ENCODE assay signal across 33 cellular contexts in the genomic region with DNA sequence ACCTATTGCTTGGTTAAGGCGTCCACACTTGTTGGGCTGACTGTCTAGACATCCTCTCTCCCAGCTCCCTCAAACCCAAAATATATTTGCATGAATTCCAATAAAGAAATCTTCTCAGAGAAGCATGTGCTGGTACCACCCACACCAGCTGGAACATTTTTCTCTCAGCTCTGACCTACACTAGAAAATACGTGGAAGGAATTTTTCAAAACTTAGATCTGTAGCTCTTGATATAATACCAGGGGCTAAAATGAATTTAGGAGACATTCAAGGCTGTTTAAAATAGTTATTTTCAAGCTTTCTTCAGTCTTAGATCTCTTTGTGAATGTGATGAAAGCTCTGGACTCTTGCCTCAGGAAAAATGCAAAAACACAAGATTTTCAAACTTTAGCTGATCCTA.
"Had no signal": no experiment of that assay in that cellular context is flagged by ENCODE, and none has a peak within 500 bp of the region (broad histone marks: within the 10 kb centered on the region; RNA-seq: fewer than 3 reads in every experiment).

No MANE protein-coding gene starts in this region.

- H3K27me3 ChIP-seq: ascending aorta, brain microvascular endothelial cell, colonic mucosa, esophagus squamous epithelium, gastroesophageal sphincter had no signal

- H3K4me1 Mint-ChIP-seq: activated CD4-positive, alpha-beta T cell treated with anti-CD3 and anti-CD28 coated beads for 36 hours; activated CD4-positive, alpha-beta T cell treated with anti-CD3 and anti-CD28 coated beads, Interleukin-2, amount 10 ng/mL, durations not matched to agents 24 days and 14 days; activated CD8-positive, alpha-beta memory T cell treated with anti-CD3 and anti-CD28 coated beads, Interleukin-2, amount 10 ng/mL, durations not matched to agents 7 days and 5 days; activated naive CD4-positive, alpha-beta T cell treated with anti-CD3 and anti-CD28 coated beads, Interleukin-2, amount 50 U/mL, for 24 hours; activated naive CD8-positive, alpha-beta T cell treated with anti-CD3 and anti-CD28 coated beads for 36 hours; activated naive CD8-positive, alpha-beta T cell treated with anti-CD3 and anti-CD28 coated beads, Interleukin-2, amount 50 U/mL, for 24 hours; central memory CD8-positive, alpha-beta T cell; T-helper 17 cell had no signal

- H3K4me3 Mint-ChIP-seq: activated B cell treated with CpG ODN at 0.5 μM for 24 hours; activated CD4-positive, alpha-beta memory T cell treated with anti-CD3 and anti-CD28 coated beads for 36 hours; activated CD4-positive, alpha-beta T cell treated with anti-CD3 and anti-CD28 coated beads for 36 hours; activated CD4-positive, alpha-beta T cell treated with anti-CD3 and anti-CD28 coated beads, Interleukin-2, amount 10 ng/mL, durations not matched to agents 24 days and 14 days; activated CD8-positive, alpha-beta memory T cell treated with anti-CD3 and anti-CD28 coated beads, Interleukin-2, amount 10 ng/mL, durations not matched to agents 7 days and 5 days; activated CD8-positive, alpha-beta T cell treated with anti-CD3 and anti-CD28 coated beads, Interleukin-2, amount 10 ng/mL, durations not matched to agents 7 days and 5 days; activated naive CD4-positive, alpha-beta T cell treated with anti-CD3 and anti-CD28 coated beads for 36 hours; activated naive CD4-positive, alpha-beta T cell treated with anti-CD3 and anti-CD28 coated beads, Interleukin-2, amount 50 U/mL, for 24 hours; activated naive CD8-positive, alpha-beta T cell treated with anti-CD3 and anti-CD28 coated beads for 36 hours; activated naive CD8-positive, alpha-beta T cell treated with anti-CD3 and anti-CD28 coated beads, Interleukin-2, amount 50 U/mL, for 24 hours; activated T-helper 1 cell treated with anti-CD3 and anti-CD28 coated beads, Interleukin-12 subunit alpha, Interleukin-12 subunit beta, Interleukin-2, Interleukin-4 antibody, amounts not matched to agents 30 ng/mL and 10 ng/mL and 1 ng/mL, durations not matched to agents 14 hours and 24 hours and 36 hours; central memory CD8-positive, alpha-beta T cell; T-helper 17 cell; T-helper 2 cell treated with Interferon-gamma antibody and Interleukin-4, amounts not matched to agents 5 μg/mL and 100 μg/mL, for 36 hours had no signal

- H3K4me1 ChIP-seq: colonic mucosa had no signal

- H3K36me3 Mint-ChIP-seq: activated CD4-positive, alpha-beta memory T cell treated with anti-CD3 and anti-CD28 coated beads for 36 hours; activated CD8-positive, alpha-beta memory T cell treated with anti-CD3 and anti-CD28 coated beads, Interleukin-2, amount 10 ng/mL, durations not matched to agents 7 days and 5 days; activated naive CD4-positive, alpha-beta T cell treated with anti-CD3 and anti-CD28 coated beads, Interleukin-2, amount 50 U/mL, for 24 hours; activated naive CD8-positive, alpha-beta T cell treated with anti-CD3 and anti-CD28 coated beads for 36 hours had no signal

- H3K27me3 Mint-ChIP-seq: activated B cell treated with CpG ODN at 0.5 μM for 24 hours; activated CD4-positive, alpha-beta memory T cell treated with anti-CD3 and anti-CD28 coated beads for 36 hours; activated CD4-positive, alpha-beta T cell treated with anti-CD3 and anti-CD28 coated beads for 36 hours; activated CD4-positive, alpha-beta T cell treated with anti-CD3 and anti-CD28 coated beads, Interleukin-2, amount 10 ng/mL, durations not matched to agents 24 days and 14 days; activated CD8-positive, alpha-beta memory T cell treated with anti-CD3 and anti-CD28 coated beads, Interleukin-2, amount 10 ng/mL, durations not matched to agents 7 days and 5 days; activated naive CD4-positive, alpha-beta T cell treated with anti-CD3 and anti-CD28 coated beads, Interleukin-2, amount 50 U/mL, for 24 hours; activated naive CD8-positive, alpha-beta T cell treated with anti-CD3 and anti-CD28 coated beads for 36 hours; activated naive CD8-positive, alpha-beta T cell treated with anti-CD3 and anti-CD28 coated beads, Interleukin-2, amount 50 U/mL, for 24 hours; central memory CD8-positive, alpha-beta T cell; T-helper 17 cell had no signal

- H3K4me3 ChIP-seq: ascending aorta, colonic mucosa, esophagus squamous epithelium, gastroesophageal sphincter had no signal

- FAIRE-seq: bronchial epithelial cell, endometrium, endothelial cell of umbilical vein had no signal

- H3K9me3 Mint-ChIP-seq: activated CD4-positive, alpha-beta memory T cell treated with anti-CD3 and anti-CD28 coated beads for 36 hours; activated CD4-positive, alpha-beta T cell treated with anti-CD3 and anti-CD28 coated beads, Interleukin-2, amount 10 ng/mL, durations not matched to agents 24 days and 14 days; activated naive CD4-positive, alpha-beta T cell treated with anti-CD3 and anti-CD28 coated beads for 36 hours; activated naive CD4-positive, alpha-beta T cell treated with anti-CD3 and anti-CD28 coated beads, Interleukin-2, amount 50 U/mL, for 24 hours; activated naive CD8-positive, alpha-beta T cell treated with anti-CD3 and anti-CD28 coated beads for 36 hours; activated naive CD8-positive, alpha-beta T cell treated with anti-CD3 and anti-CD28 coated beads, Interleukin-2, amount 50 U/mL, for 24 hours; activated T-helper 1 cell treated with anti-CD3 and anti-CD28 coated beads, Interleukin-12 subunit alpha, Interleukin-12 subunit beta, Interleukin-2, Interleukin-4 antibody, amounts not matched to agents 30 ng/mL and 10 ng/mL and 1 ng/mL, durations not matched to agents 14 hours and 24 hours and 36 hours; activated T-helper 2 cell treated with anti-CD3 and anti-CD28 coated beads, Interferon-gamma antibody, Interleukin-2, Interleukin-4, amounts not matched to agents 10 μg/mL and 5 μg/mL and 100 μg/mL, durations not matched to agents 14 hours and 24 hours and 36 hours; T-helper 2 cell treated with Interferon-gamma antibody and Interleukin-4, amounts not matched to agents 5 μg/mL and 100 μg/mL, for 36 hours had no signal

- H3K36me3 ChIP-seq: ascending aorta, brain microvascular endothelial cell, colonic mucosa, esophagus squamous epithelium, gastroesophageal sphincter, WERI-Rb-1 had no signal

- H3K9me3 ChIP-seq: colonic mucosa, esophagus squamous epithelium, gastroesophageal sphincter had no signal

- DNase-seq: activated B cell treated with CpG ODN at 0.5 μM for 24 hours; activated CD4-positive, alpha-beta memory T cell treated with anti-CD3 and anti-CD28 coated beads for 36 hours; activated CD4-positive, alpha-beta T cell treated with anti-CD3 and anti-CD28 coated beads for 36 hours; activated CD4-positive, alpha-beta T cell treated with anti-CD3 and anti-CD28 coated beads, Interleukin-2, amount 10 ng/mL, durations not matched to agents 24 days and 14 days; activated CD8-positive, alpha-beta memory T cell treated with anti-CD3 and anti-CD28 coated beads, Interleukin-2, amount 10 ng/mL, durations not matched to agents 7 days and 5 days; activated CD8-positive, alpha-beta memory T cell treated with anti-CD3 and anti-CD28 coated beads, Interleukin-2, amount 50 U/mL, for 4 hours; activated CD8-positive, alpha-beta T cell treated with anti-CD3 and anti-CD28 coated beads, Interleukin-2, amount 10 ng/mL, durations not matched to agents 7 days and 5 days; activated effector memory CD4-positive, alpha-beta T cell treated with anti-CD3 and anti-CD28 coated beads, Interleukin-2, amount 50 U/mL, for 16 hours; activated naive CD4-positive, alpha-beta T cell treated with anti-CD3 and anti-CD28 coated beads for 36 hours; activated naive CD8-positive, alpha-beta T cell treated with anti-CD3 and anti-CD28 coated beads for 36 hours; activated naive CD8-positive, alpha-beta T cell treated with anti-CD3 and anti-CD28 coated beads, Interleukin-2, amount 50 U/mL, for 24 hours; activated T-cell treated with anti-CD3 and anti-CD28 coated beads, Interleukin-2, amount 50 U/mL, for 1 hour; activated T-cell treated with anti-CD3 and anti-CD28 coated beads, Interleukin-2, amount 50 U/mL, for 48 hours; brain microvascular endothelial cell; colonic mucosa; effector CD8-positive, alpha-beta T cell; esophagus squamous epithelium; foreskin melanocyte; T-helper 1 cell; T-helper 17 cell; T1000; WERI-Rb-1 had no signal

- ATAC-seq: activated CD4-positive, alpha-beta T cell treated with anti-CD3 and anti-CD28 coated beads for 36 hours; activated CD4-positive, CD25-positive, alpha-beta regulatory T cell treated with anti-CD3 and anti-CD28 coated beads, Interleukin-2, amount 50 U/mL, for 24 hours; activated CD8-positive, alpha-beta memory T cell treated with anti-CD3 and anti-CD28 coated beads, Interleukin-2, amount 10 ng/mL, durations not matched to agents 7 days and 5 days; activated CD8-positive, alpha-beta T cell treated with anti-CD3 and anti-CD28 coated beads, Interleukin-2, amount 10 ng/mL, durations not matched to agents 7 days and 5 days; activated naive CD8-positive, alpha-beta T cell treated with anti-CD3 and anti-CD28 coated beads, Interleukin-2, amount 50 U/mL, for 24 hours; T-helper 17 cell had no signal

- H3K27ac Mint-ChIP-seq: activated B cell treated with CpG ODN at 0.5 μM for 24 hours; activated CD4-positive, alpha-beta memory T cell treated with anti-CD3 and anti-CD28 coated beads for 36 hours; activated CD4-positive, alpha-beta T cell treated with anti-CD3 and anti-CD28 coated beads for 36 hours; activated CD4-positive, alpha-beta T cell treated with anti-CD3 and anti-CD28 coated beads, Interleukin-2, amount 10 ng/mL, durations not matched to agents 24 days and 14 days; activated CD8-positive, alpha-beta memory T cell treated with anti-CD3 and anti-CD28 coated beads, Interleukin-2, amount 10 ng/mL, durations not matched to agents 7 days and 5 days; activated CD8-positive, alpha-beta T cell treated with anti-CD3 and anti-CD28 coated beads, Interleukin-2, amount 10 ng/mL, durations not matched to agents 7 days and 5 days; activated naive CD4-positive, alpha-beta T cell treated with anti-CD3 and anti-CD28 coated beads for 36 hours; activated naive CD4-positive, alpha-beta T cell treated with anti-CD3 and anti-CD28 coated beads, Interleukin-2, amount 50 U/mL, for 24 hours; activated naive CD8-positive, alpha-beta T cell treated with anti-CD3 and anti-CD28 coated beads for 36 hours; activated naive CD8-positive, alpha-beta T cell treated with anti-CD3 and anti-CD28 coated beads, Interleukin-2, amount 50 U/mL, for 24 hours; activated T-helper 1 cell treated with anti-CD3 and anti-CD28 coated beads, Interleukin-12 subunit alpha, Interleukin-12 subunit beta, Interleukin-2, Interleukin-4 antibody, amounts not matched to agents 30 ng/mL and 10 ng/mL and 1 ng/mL, durations not matched to agents 14 hours and 24 hours and 36 hours; activated T-helper 2 cell treated with anti-CD3 and anti-CD28 coated beads, Interferon-gamma antibody, Interleukin-2, Interleukin-4, amounts not matched to agents 10 μg/mL and 5 μg/mL and 100 μg/mL, durations not matched to agents 14 hours and 24 hours and 36 hours; T-helper 17 cell; T-helper 2 cell treated with Interferon-gamma antibody and Interleukin-4, amounts not matched to agents 5 μg/mL and 100 μg/mL, for 36 hours had no signal
